13 cellular contexts compared by ENCODE assay signal in genomic region chr16:67470314-67470713, GRCh38. TPM values are rescaled to one million over a fixed set of nuclear protein-coding genes. Genes with fewer than 3 reads are reported as not detected.
A peak's percentile ranks its signal among the peaks of the same experiment; 100 is the strongest.
DNase-seq lines count a peak whose midpoint lies in the region; ATAC-seq, FAIRE-seq and TF ChIP-seq lines count a peak whose summit lies in the region.
"Had no signal": no experiment of that assay in that cellular context is flagged by ENCODE, and none has a peak within 500 bp of the region (broad histone marks: within the 10 kb centered on the region; RNA-seq: fewer than 3 reads in every experiment).

No MANE protein-coding gene starts in this region.

- no peak overlapping the region for H3K56ac ChIP-seq in H9 (ENCODE audit: insufficient read length, low read depth, low read length)

- no peak overlapping the region for H2AK5ac ChIP-seq in H9 (ENCODE audit: insufficient read length, low read length)

- H3K4me2 ChIP-seq in H9 (ENCODE audit: insufficient read depth, insufficient read length, low read length), result no peak overlapping the region

- no peak overlapping the region for H3T11ph ChIP-seq in H9 (ENCODE audit: low read length)

- TF ChIP-seq CTCF in H9 (conservative IDR thresholded peaks at IDR 0.05), result no peak
- TF ChIP-seq CTCF in heart right ventricle (IDR thresholded peaks at IDR 0.05), result no peak
- TF ChIP-seq CTCF in sigmoid colon (IDR thresholded peaks at IDR 0.05), result no peak
- no peak for TF ChIP-seq CTCF in D721Med (IDR thresholded peaks at IDR 0.05; ENCODE audit: insufficient read depth, missing control alignments)
- no peak for TF ChIP-seq CTCF in uterus (IDR thresholded peaks at IDR 0.05)

- no peak overlapping the region for H2BK5ac ChIP-seq in H9 (ENCODE audit: insufficient read length, low read length)

- no peak overlapping the region for H2BK20ac ChIP-seq in H9 (ENCODE audit: low read depth, low read length, poor library complexity, severe bottlenecking)

- H3K9ac ChIP-seq in H9 (ENCODE audit: extremely low read depth, insufficient read length, low read length), result no peak overlapping the region

- no peak for TF ChIP-seq POLR2A in sigmoid colon (IDR thresholded peaks at IDR 0.05)
- TF ChIP-seq POLR2A in uterus (IDR thresholded peaks at IDR 0.05), result no peak

- H3K27me3 Mint-ChIP-seq in H9 (ENCODE audit: low read depth), result no peaks in the 10 kb centered on the region
- H3K27me3 Mint-ChIP-seq: stimulated activated naive B cell treated with anti-CD40 and anti-IgM and Interleukin-4, amounts not matched to agents 10 μg/mL and 1 μg/mL and 100 μg/mL, for 72 hours had no signal

- 0 out of 2 replicates have a peak, but pooled peaks cover 3% of the 10 kb centered on the region for H3K79me2 ChIP-seq in H9 (ENCODE audit: insufficient read depth, low read length)

- ATAC-seq in heart right ventricle, result peak; percentile 81 to 95 (median 90)
- no peak for ATAC-seq in GM19324 (IDR thresholded peaks at IDR 0.05; ENCODE audit: low FRiP score, unreplicated experiment)
- ATAC-seq: stimulated activated naive B cell treated with anti-CD40 and anti-IgM and Interleukin-4, amounts not matched to agents 10 μg/mL and 1 μg/mL and 100 μg/mL, for 72 hours had no signal

- WGBS in H9 (ENCODE audit: extremely low coverage, insufficient read length, low lambda C conversion rate), result no CpG with 5 or more reads among the region's 7 CpGs
- WGBS in heart right ventricle, 2 donors, result 23% methylated on average over 7 of the region's 7 CpGs
- 73 to 80% methylated on average over 7 of the region's 7 CpGs for WGBS in sigmoid colon, 2 donors

- no peak overlapping the region for H2BK15ac ChIP-seq in H9 (ENCODE audit: low read depth, low read length)

- H3K4ac ChIP-seq in H9 (ENCODE audit: low read depth, low read length), result no peak overlapping the region

- H3K27ac ChIP-seq in H9 (ENCODE audit: insufficient read length, low read depth, low read length), result no peak overlapping the region
- H3K27ac ChIP-seq in SJCRH30, result no peak overlapping the region
- H3K27ac ChIP-seq in heart right ventricle, result peak overlapping the region in 3 of 10 donors; percentile 17 to 43 (median 32)
- peak overlapping the region in 1 of 4 donors; percentile 18 for H3K27ac ChIP-seq in sigmoid colon
- H3K27ac ChIP-seq in uterus, result no peak overlapping the region

- no peak overlapping the region for H3K18ac ChIP-seq in H9 (ENCODE audit: insufficient read length, low read depth, low read length)

- H2AFZ ChIP-seq in H9 (ENCODE audit: low read length), result no peak overlapping the region

- FAIRE-seq in D721Med (lab: Jason Lieb, UNC), result no peak

- no peak overlapping the region for H3K4me3 Mint-ChIP-seq in H9
- H3K4me3 Mint-ChIP-seq: stimulated activated naive B cell treated with anti-CD40 and anti-IgM and Interleukin-4, amounts not matched to agents 10 μg/mL and 1 μg/mL and 100 μg/mL, for 72 hours had no signal

- H2BK12ac ChIP-seq in H9 (ENCODE audit: insufficient read length, low read depth, low read length), result no peak overlapping the region

- no peak overlapping the region for H3K27ac Mint-ChIP-seq in H9

- peaks cover 4% of the 10 kb centered on the region in 2 experiments for H3K4me1 Mint-ChIP-seq in H9

- peak overlapping the region; percentile 13; the same call in 1 of the 2 replicates for H3K14ac ChIP-seq in H9 (ENCODE audit: insufficient read depth, low read length)

- no peak overlapping the region for H4K8ac ChIP-seq in H9 (replicated peaks; ENCODE audit: insufficient read length, low read depth, low read length)

- H3K36me3 ChIP-seq in SJCRH30 (no peaks in the 10 kb centered on the region), heart right ventricle (peaks cover 0 to 3% (median 0%) of the 10 kb centered on the region in 9 donors), sigmoid colon (no peaks in the 10 kb centered on the region), uterus (no peaks in the 10 kb centered on the region)

- no peaks in the 10 kb centered on the region for H3K23me2 ChIP-seq in H9 (ENCODE audit: insufficient read length, low read depth, low read length, poor library complexity, severe bottlenecking)

- DNase-seq in H9, result no peak
- DNase-seq in SJCRH30, result peak; percentile 87 to 90
- peak; percentile 89 to 90 for DNase-seq in heart right ventricle
- peak; percentile 86 for DNase-seq in sigmoid colon
- no peak for DNase-seq in EL
- DNase-seq in D721Med (ENCODE audit: insufficient read length, low spot score), result no peak
- DNase-seq in uterus, result no peak
- DNase-seq: activated naive CD4-positive, alpha-beta T cell treated with anti-CD3 and anti-CD28 coated beads, Interleukin-2, amount 50 U/mL, for 16 hours; DMS153; stimulated activated CD4-positive, alpha-beta T cell treated with anti-CD3 and anti-CD28 coated beads, Interleukin-12 subunit alpha, Interleukin-12 subunit beta, amount 100 ng/mL, for 4 hours; stimulated activated naive B cell treated with anti-CD40 and anti-IgM and Interleukin-4, amounts not matched to agents 10 μg/mL and 1 μg/mL and 100 μg/mL, for 72 hours had no signal

- H4K5ac ChIP-seq in H9 (ENCODE audit: insufficient read length, low read depth, low read length), result no peak overlapping the region

- H3K4me3 ChIP-seq in SJCRH30 (no peak overlapping the region), heart right ventricle (no peak overlapping the region), sigmoid colon (no peak overlapping the region), uterus (no peak overlapping the region)

- H2BK120ac ChIP-seq in H9 (ENCODE audit: low read depth, low read length, poor library complexity, severe bottlenecking), result no peak overlapping the region

- no peaks in the 10 kb centered on the region for H3K27me3 ChIP-seq in H9 (ENCODE audit: insufficient read depth, low read length)
- H3K27me3 ChIP-seq in SJCRH30, result no peaks in the 10 kb centered on the region
- H3K27me3 ChIP-seq in heart right ventricle, result no peaks in the 10 kb centered on the region
- H3K27me3 ChIP-seq in sigmoid colon, result no peaks in the 10 kb centered on the region
- no peaks in the 10 kb centered on the region for H3K27me3 ChIP-seq in uterus

- H3K79me1 ChIP-seq in H9 (ENCODE audit: insufficient read depth, low read depth, low read length, poor library complexity, severe bottlenecking), result peaks cover 5% of the 10 kb centered on the region

- intact Hi-C loops in heart right ventricle (cut with DNase I) (no loop called here), sigmoid colon (cut with DNase I) (no loop called here), uterus (cut with DNase I; ENCODE audit: low total_unique reads) (no loop called here)

- no peaks in the 10 kb centered on the region for H3K4me1 ChIP-seq in H9 (ENCODE audit: insufficient read depth, low read length)
- H3K4me1 ChIP-seq in SJCRH30, result peaks cover 11% of the 10 kb centered on the region
- peaks cover 14 to 68% (median 35%) of the 10 kb centered on the region in 9 donors for H3K4me1 ChIP-seq in heart right ventricle
- peaks cover 0 to 29% (median 26%) of the 10 kb centered on the region in 4 donors for H3K4me1 ChIP-seq in sigmoid colon
- H3K4me1 ChIP-seq in uterus, result peaks cover 4 to 9% of the 10 kb centered on the region in 2 donors

- H3K9me3 Mint-ChIP-seq in H9, result no peaks in the 10 kb centered on the region
- H3K9me3 Mint-ChIP-seq: stimulated activated naive B cell treated with anti-CD40 and anti-IgM and Interleukin-4, amounts not matched to agents 10 μg/mL and 1 μg/mL and 100 μg/mL, for 72 hours had no signal

- no peaks in the 10 kb centered on the region for H3K36me3 Mint-ChIP-seq in H9 (ENCODE audit: insufficient read depth in 1 of 3, low read depth in 3 of 3)

- H3K23ac ChIP-seq in H9 (ENCODE audit: insufficient read length, low read depth, low read length), result no peak overlapping the region

- H4K20me1 ChIP-seq in H9 (ENCODE audit: control insufficient read depth, insufficient read depth, insufficient read length), result no peaks in the 10 kb centered on the region

- H3K9me3 ChIP-seq in H9 (ENCODE audit: control insufficient read depth, low read depth, low read length) (no peaks in the 10 kb centered on the region), SJCRH30 (replicated peaks) (no peaks in the 10 kb centered on the region), heart right ventricle (no peaks in the 10 kb centered on the region), sigmoid colon (no peaks in the 10 kb centered on the region), uterus (no peaks in the 10 kb centered on the region)

- no peak for TF ChIP-seq EP300 in sigmoid colon (IDR thresholded peaks at IDR 0.05)

- H4K91ac ChIP-seq in H9 (ENCODE audit: insufficient read length, low read depth, low read length), result no peak overlapping the region

RNA-seq across cellular contexts. Expression of gene ATP6V0D1, which starts 10.6 kb away (rescaled TPM):
- total RNA-seq in H9 (2021) (39.8 and 43.0 TPM in 2 replicates), heart right ventricle (10 to 100 TPM; 57.4 to 84.7 (median 67.5) TPM), sigmoid colon (100 to 1,000 TPM in 2 of 4 donors, 10 to 100 TPM in 2; 70.3 to 112 (median 93.6) TPM), uterus (100 to 1,000 TPM in 2 of 4 donors, 10 to 100 TPM in 2; 67.4 to 243 (median 100) TPM)
- total RNA-seq in SJCRH30 (2014; rRNA removed; shearing (Covaris generic)), result 48.6 and 49.4 TPM in 2 replicates
- polyA plus RNA-seq in heart right ventricle (10 to 100 TPM; 12.8 to 73.3 TPM), sigmoid colon (100 to 1,000 TPM; 214 to 287 (median 231) TPM)

RNA-seq across cellular contexts. Expression of gene AGRP, which starts 13.0 kb away (rescaled TPM):
- total RNA-seq in H9 (2021) (not detected in 2 replicates), heart right ventricle (not detected), sigmoid colon (not detected), uterus (not detected)
- not detected in 2 replicates for total RNA-seq in SJCRH30 (2014; rRNA removed; shearing (Covaris generic))
- polyA plus RNA-seq in heart right ventricle (under 1 TPM in 1 of 2 donors, not detected in 1; 0.10 TPM), sigmoid colon (not detected)
- total RNA-seq: NCI-H460 had no signal

RNA-seq across cellular contexts. Expression of gene HSD11B2, which starts 39.4 kb away (rescaled TPM):
- 33.5 and 35.1 TPM in 2 replicates for total RNA-seq in H9 (2021)
- 0.61 and 1.1 TPM in 2 replicates for total RNA-seq in SJCRH30 (2014; rRNA removed; shearing (Covaris generic))
- total RNA-seq in heart right ventricle, result 1 to 10 TPM in 1 of 10 donors, under 1 TPM in 8, not detected in 1; 0.16 to 1.4 (median 0.57) TPM
- polyA plus RNA-seq in heart right ventricle, result under 1 TPM; 0.41 to 0.51 TPM
- 1 to 10 TPM in 2 of 4 donors, under 1 TPM in 1, not detected in 1; 0.14 to 3.9 (median 1.4) TPM for total RNA-seq in sigmoid colon
- 100 to 1,000 TPM in 1 of 3 donors, 10 to 100 TPM in 2; 88.3 to 353 (median 90.4) TPM for polyA plus RNA-seq in sigmoid colon
- 10 to 100 TPM in 2 of 4 donors, 1 to 10 TPM in 2; 1.2 to 82.1 (median 9.7) TPM for total RNA-seq in uterus

RNA-seq across cellular contexts. Expression of gene ZDHHC1, which starts 54.0 kb away (rescaled TPM):
- total RNA-seq in H9 (2021), result 3.0 and 3.7 TPM in 2 replicates
- 0.10 TPM in 1 of 2 replicates, not detected in the other for total RNA-seq in SJCRH30 (2014; rRNA removed; shearing (Covaris generic))
- 1 to 10 TPM; 3.2 to 6.3 (median 4.2) TPM for total RNA-seq in heart right ventricle
- 1 to 10 TPM; 3.6 to 4.4 TPM for polyA plus RNA-seq in heart right ventricle
- total RNA-seq in sigmoid colon, result 10 to 100 TPM; 12.7 to 18.3 (median 16.1) TPM
- polyA plus RNA-seq in sigmoid colon, result 1 to 10 TPM; 4.2 to 6.6 (median 4.4) TPM
- 10 to 100 TPM; 14.7 to 30.6 (median 25.6) TPM for total RNA-seq in uterus

RNA-seq across cellular contexts. Expression of gene RIPOR1, which starts 58.3 kb away (rescaled TPM):
- 10.0 and 14.3 TPM in 2 replicates for total RNA-seq in H9 (2021)
- 10.8 and 13.5 TPM in 2 replicates for total RNA-seq in SJCRH30 (2014; rRNA removed; shearing (Covaris generic))
- 10 to 100 TPM; 45.9 to 86.1 (median 73.8) TPM for total RNA-seq in heart right ventricle
- polyA plus RNA-seq in heart right ventricle, result 10 to 100 TPM; 40.0 to 66.9 TPM
- 10 to 100 TPM; 23.9 to 60.9 (median 35.2) TPM for total RNA-seq in sigmoid colon
- polyA plus RNA-seq in sigmoid colon, result 10 to 100 TPM; 10.2 to 26.7 (median 11.8) TPM
- total RNA-seq in uterus, result 100 to 1,000 TPM in 1 of 4 donors, 10 to 100 TPM in 3; 48.2 to 137 (median 57.4) TPM

Comparison
In these comparisons a context has a peak if more than half of its experiments do, and no peak if none do; other contexts are left out.
1. DNase-seq: peak in SJCRH30 (2 of 2), heart right ventricle (2 of 2) and sigmoid colon (single experiment); none in H9 (single experiment), EL (single experiment), D721Med (single experiment) and uterus (0 of 2).